ENCODE assay signal across 19 cellular contexts in genomic region chr16:85910854-85911247, GRCh38. TPM values are rescaled to one million over a fixed set of nuclear protein-coding genes. Genes with fewer than 3 reads are reported as not detected.
"Had no signal": no experiment of that assay in that cellular context is flagged by ENCODE, and none has a peak within 500 bp of the region (broad histone marks: within the 10 kb centered on the region; RNA-seq: fewer than 3 reads in every experiment).

No MANE protein-coding gene starts in this region.

- H3K4me1 ChIP-seq: psoas muscle, tibial artery had no signal

- H3K4me3 ChIP-seq: cardiac muscle cell, esophagus squamous epithelium, psoas muscle, skin epidermis, tibial artery had no signal

- H3K27me3 Mint-ChIP-seq: activated CD4-positive, alpha-beta T cell treated with anti-CD3 and anti-CD28 coated beads, Interleukin-2, amount 10 ng/mL, durations not matched to agents 24 days and 14 days; activated CD8-positive, alpha-beta T cell treated with anti-CD3 and anti-CD28 coated beads for 36 hours; activated naive CD4-positive, alpha-beta T cell treated with anti-CD3 and anti-CD28 coated beads, Interleukin-2, amount 50 U/mL, for 24 hours; effector memory CD8-positive, alpha-beta T cell had no signal

- H3K36me3 ChIP-seq: cardiac muscle cell, tibial artery had no signal

- H3K9me3 Mint-ChIP-seq: activated CD4-positive, alpha-beta T cell treated with anti-CD3 and anti-CD28 coated beads, Interleukin-2, amount 10 ng/mL, durations not matched to agents 24 days and 14 days; activated CD8-positive, alpha-beta T cell treated with anti-CD3 and anti-CD28 coated beads for 36 hours; activated naive CD4-positive, alpha-beta T cell treated with anti-CD3 and anti-CD28 coated beads, Interleukin-2, amount 50 U/mL, for 24 hours; effector memory CD8-positive, alpha-beta T cell; immature natural killer cell had no signal

- H3K27ac Mint-ChIP-seq: activated CD4-positive, alpha-beta T cell treated with anti-CD3 and anti-CD28 coated beads, Interleukin-2, amount 10 ng/mL, durations not matched to agents 24 days and 14 days had no signal

- ATAC-seq: activated CD8-positive, alpha-beta T cell treated with anti-CD3 and anti-CD28 coated beads for 36 hours; effector memory CD8-positive, alpha-beta T cell; left ventricle myocardium superior; psoas muscle; right cardiac atrium had no signal

- H3K9me3 ChIP-seq: esophagus squamous epithelium, psoas muscle, tibial artery had no signal

- DNase-seq: activated CD4-positive, alpha-beta T cell treated with anti-CD3 and anti-CD28 coated beads, Interleukin-2, amount 10 ng/mL, durations not matched to agents 24 days and 14 days; activated CD8-positive, alpha-beta T cell treated with anti-CD3 and anti-CD28 coated beads for 36 hours; activated effector memory CD4-positive, alpha-beta T cell treated with Interleukin-2 at 50 U/mL for 16 hours; amniotic stem cell; effector memory CD8-positive, alpha-beta T cell; esophagus squamous epithelium; immature natural killer cell; left ventricle myocardium superior; psoas muscle; right cardiac atrium; stimulated activated CD4-positive, alpha-beta T cell treated with anti-CD3 and anti-CD28 coated beads, Interleukin-15, amount 100 ng/mL, for 24 hours; stimulated activated CD4-positive, alpha-beta T cell treated with anti-CD3 and anti-CD28 coated beads, Interleukin-2, amount 100 ng/mL, for 48 hours; substantia nigra; T1000 had no signal

- H3K27ac ChIP-seq: cardiac muscle cell, psoas muscle, tibial artery had no signal

- H3K4me3 Mint-ChIP-seq: activated CD4-positive, alpha-beta T cell treated with anti-CD3 and anti-CD28 coated beads, Interleukin-2, amount 10 ng/mL, durations not matched to agents 24 days and 14 days; activated CD8-positive, alpha-beta T cell treated with anti-CD3 and anti-CD28 coated beads for 36 hours; activated naive CD4-positive, alpha-beta T cell treated with anti-CD3 and anti-CD28 coated beads, Interleukin-2, amount 50 U/mL, for 24 hours; effector memory CD8-positive, alpha-beta T cell; immature natural killer cell had no signal

RNA-seq across cellular contexts. Expression of gene IRF8, which starts 11.9 kb away (rescaled TPM):
- total RNA-seq: osteocyte had no signal
